Comparison of ENCODE assay signal across 8 cellular contexts in genomic region chr7:112869111-112869774, GRCh38.
A peak's percentile ranks its signal among the peaks of the same experiment; 100 is the strongest.
DNase-seq lines count a peak whose midpoint lies in the region; ATAC-seq and TF ChIP-seq lines count a peak whose summit lies in the region.

No MANE protein-coding gene starts in this region.

- TF ChIP-seq RAD21 in IMR-90 (IDR thresholded peaks at IDR 0.05; ENCODE audit: low read length), result peak; percentile 60

- H3K4me2 ChIP-seq in IMR-90 (ENCODE audit: low read depth, low read length) (no peak overlapping the region), mesenchymal stem cell (ENCODE audit: low read length, poor library complexity, severe bottlenecking) (no peak overlapping the region)

- H2BK15ac ChIP-seq in IMR-90 (ENCODE audit: low read depth, low read length) (no peak overlapping the region), mesenchymal stem cell (ENCODE audit: low read depth, poor library complexity, severe bottlenecking) (no peak overlapping the region)

- no peak overlapping the region for H4K5ac ChIP-seq in IMR-90 (ENCODE audit: low read depth, low read length)

- H3K4me1 ChIP-seq in IMR-90 (ENCODE audit: control insufficient read depth, insufficient read depth, low read length) (peaks cover 2% of the 10 kb centered on the region; the same call in 1 of the 2 replicates), mesenchymal stem cell (ENCODE audit: control insufficient read depth, insufficient read depth, low read depth, low read length) (no peaks in the 10 kb centered on the region), thyroid gland (peaks cover 0 to 20% of the 10 kb centered on the region in 2 donors)

- H3K9ac ChIP-seq in IMR-90 (ENCODE audit: low read depth, low read length) (no peak overlapping the region), mesenchymal stem cell (ENCODE audit: low read length) (no peak overlapping the region)

- H3K36me3 ChIP-seq in IMR-90 (ENCODE audit: control insufficient read depth, insufficient read depth, low read length) (no peaks in the 10 kb centered on the region), mesenchymal stem cell (ENCODE audit: control insufficient read depth in 1 of 2, insufficient read depth in 2 of 2, low read depth in 1 of 2, low read length in 2 of 2) (peaks cover 0 to 8% of the 10 kb centered on the region in 2 experiments), thyroid gland (no peaks in the 10 kb centered on the region)

- no peak overlapping the region for H3K27ac Mint-ChIP-seq in central memory CD8-positive, alpha-beta T cell (ENCODE audit: low read depth)

- H4K20me1 ChIP-seq in IMR-90 (ENCODE audit: insufficient read depth, low read length), result peaks cover 15% of the 10 kb centered on the region; the same call in 1 of the 2 replicates

- no peak overlapping the region for H3K56ac ChIP-seq in IMR-90 (ENCODE audit: extremely low read depth, insufficient read depth, low read length)

- H3K23ac ChIP-seq in IMR-90 (ENCODE audit: low read depth, low read length) (no peak overlapping the region), mesenchymal stem cell (ENCODE audit: low read length in 2 of 2) (no peak overlapping the region)

- in situ Hi-C loops in IMR-90 (cut with MboI; ENCODE audit: low sequenced_read_pairs), result no loop called here

- H2BK5ac ChIP-seq in IMR-90 (ENCODE audit: low read depth, low read length, poor library complexity, severe bottlenecking), result no peak overlapping the region
- H2BK5ac ChIP-seq in mesenchymal stem cell (ENCODE audit: low read depth, low read length, poor library complexity, severe bottlenecking), result no peak overlapping the region

- no peaks in the 10 kb centered on the region for H3K27me3 Mint-ChIP-seq in central memory CD8-positive, alpha-beta T cell

- H2AK9ac ChIP-seq in IMR-90 (replicated peaks; ENCODE audit: low read depth, low read length, poor library complexity), result no peak overlapping the region

- peak; percentile 27 for ATAC-seq in Right ventricle myocardium inferior
- peak; percentile 65; the same call in 1 of the 2 replicates for ATAC-seq in IMR-90 (ENCODE audit: low read depth)
- peak; percentile 46 for ATAC-seq in central memory CD8-positive, alpha-beta T cell (replicated peaks; ENCODE audit: extremely low read depth, poor library complexity, severe bottlenecking)

- no peak overlapping the region for H2BK20ac ChIP-seq in IMR-90 (ENCODE audit: low read depth, low read length)

- BruUV-seq in IMR-90 (replicated peaks; lab: Mats Ljungman, UMichigan), result no TSS peak

- no peak overlapping the region for H3K4me3 ChIP-seq in IMR-90 (ENCODE audit: insufficient read depth, low read depth, low read length)
- no peak overlapping the region for H3K4me3 ChIP-seq in mesenchymal stem cell (ENCODE audit: insufficient read depth in 1 of 2, low read depth in 1 of 2, low read length in 2 of 2)
- no peak overlapping the region for H3K4me3 ChIP-seq in thyroid gland (replicated peaks in 1 of 3)

- H3K14ac ChIP-seq in IMR-90 (replicated peaks; ENCODE audit: low read depth, low read length) (no peak overlapping the region), mesenchymal stem cell (ENCODE audit: low read length in 2 of 2) (no peak overlapping the region)

- H3K9me3 ChIP-seq in IMR-90 (ENCODE audit: control insufficient read depth, insufficient read depth, low read length), result no peaks in the 10 kb centered on the region
- no peaks in the 10 kb centered on the region for H3K9me3 ChIP-seq in mesenchymal stem cell (ENCODE audit: control insufficient read depth, low read length)
- no peaks in the 10 kb centered on the region for H3K9me3 ChIP-seq in thyroid gland

- no peak overlapping the region for H2BK12ac ChIP-seq in mesenchymal stem cell (ENCODE audit: low read length in 2 of 2)

- H3K9me3 Mint-ChIP-seq in central memory CD8-positive, alpha-beta T cell, result no peaks in the 10 kb centered on the region

- CTCF ChIA-PET in IMR-90 (lab: Yijun Ruan, JAX), result interaction anchor here (0.6 to 2.1 kb wide), 3 partner anchors 11 to 77 kb away, joined by 4 to 9 read pairs (median 4); no protein-coding TSS in a partner anchor

- intact Hi-C loops in Right ventricle myocardium inferior (cut with DNase I) (no loop called here), cardiac septum (cut with DNase I) (no loop called here), IMR-90 (cut with micrococcal nuclease) (no loop called here), thyroid gland (cut with DNase I) (no loop called here)

- H2AK5ac ChIP-seq in IMR-90 (ENCODE audit: low read depth, low read length) (no peak overlapping the region), mesenchymal stem cell (ENCODE audit: low read length, severe bottlenecking) (no peak overlapping the region)

- H3K79me1 ChIP-seq in IMR-90 (ENCODE audit: low read depth in 1 of 2, low read length in 2 of 2) (peaks cover 8 to 34% of the 10 kb centered on the region in 2 experiments; a peak in 3 of 4 replicates), mesenchymal stem cell (replicated peaks; ENCODE audit: low read length, poor library complexity, severe bottlenecking) (peaks cover 25% of the 10 kb centered on the region)

- H3K18ac ChIP-seq in IMR-90 (ENCODE audit: low read depth, low read length) (no peak overlapping the region), mesenchymal stem cell (ENCODE audit: low read depth in 1 of 2, low read length in 2 of 2) (no peak overlapping the region)

- no CpG with 5 or more reads among the region's 15 CpGs for WGBS in IMR-90 (ENCODE audit: extremely low coverage in 2 of 2, insufficient read length in 1 of 2), 2 experiments
- 48% methylated on average over 14 of the region's 15 CpGs for WGBS in mesenchymal stem cell
- WGBS in thyroid gland, 2 donors, result 75 to 83% methylated on average over 15 of the region's 15 CpGs

- no peak overlapping the region for H3K4me3 Mint-ChIP-seq in central memory CD8-positive, alpha-beta T cell

- H3K27ac ChIP-seq in IMR-90 (ENCODE audit: insufficient read depth, low read length), result no peak overlapping the region
- no peak overlapping the region for H3K27ac ChIP-seq in VCaP
- H3K27ac ChIP-seq in mesenchymal stem cell (ENCODE audit: low read length, poor library complexity, severe bottlenecking), result no peak overlapping the region
- H3K27ac ChIP-seq in thyroid gland, result peak overlapping the region in 1 of 3 donors; percentile 18

- H3K4ac ChIP-seq in IMR-90 (ENCODE audit: low read depth, low read length) (no peak overlapping the region), mesenchymal stem cell (ENCODE audit: low read depth in 1 of 2, low read length in 2 of 2) (no peak overlapping the region)

- peaks cover 55% of the 10 kb centered on the region for H3K4me1 Mint-ChIP-seq in central memory CD8-positive, alpha-beta T cell

- dilution Hi-C loops in IMR-90 (cut with HindIII; ENCODE audit: low sequenced_read_pairs, unreplicated experiment), result no loop called here

- POLR2A ChIA-PET in IMR-90 (lab: Charles Lee; ENCODE audit: unreplicated experiment), result no interaction called here

- no peak overlapping the region for H2BK120ac ChIP-seq in IMR-90 (ENCODE audit: low read depth, low read length)
- no peak overlapping the region for H2BK120ac ChIP-seq in mesenchymal stem cell (ENCODE audit: low read depth, low read length)

- no peak overlapping the region for H4K91ac ChIP-seq in IMR-90 (ENCODE audit: insufficient read depth, low read depth, low read length)
- no peak overlapping the region for H4K91ac ChIP-seq in mesenchymal stem cell (ENCODE audit: low read length)

- TF ChIP-seq CTCF in IMR-90 (conservative IDR thresholded peaks at IDR 0.05; ENCODE audit: low read depth, low read length) (peak; percentile 80), VCaP (conservative IDR thresholded peaks at IDR 0.05) (peak; percentile 91), thyroid gland (IDR thresholded peaks at IDR 0.05) (peak in 5 of 6 experiments; percentile 29 to 67 (median 61))

- TF ChIP-seq POLR2A in IMR-90 (IDR thresholded peaks at IDR 0.05; ENCODE audit: low read depth, low read length), result no peak
- no peak for TF ChIP-seq POLR2A in thyroid gland (IDR thresholded peaks at IDR 0.05)

- H2AFZ ChIP-seq in IMR-90 (replicated peaks; ENCODE audit: low read length, poor library complexity) (no peak overlapping the region), mesenchymal stem cell (ENCODE audit: low read depth, low read length) (no peak overlapping the region)

- H4K8ac ChIP-seq in IMR-90 (ENCODE audit: low read depth in 2 of 2, low read length in 2 of 2) (no peak overlapping the region), mesenchymal stem cell (ENCODE audit: low read length) (no peak overlapping the region)

- H3K9me1 ChIP-seq in IMR-90 (ENCODE audit: insufficient read depth, low read length), result no peaks in the 10 kb centered on the region

- DNase-seq in Right ventricle myocardium inferior (ENCODE audit: missing footprints) (peak; percentile 43), cardiac septum (ENCODE audit: low spot score) (no peak), IMR-90 (peak; percentile 28), mesenchymal stem cell (peak; percentile 52), thyroid gland (peak; percentile 16 to 43), GM03348 (ENCODE audit: low spot score) (no peak)
- peak; percentile 29 to 31 for DNase-seq in central memory CD8-positive, alpha-beta T cell (ENCODE audit: low spot score in 2 of 2)

- H3K36me3 Mint-ChIP-seq in central memory CD8-positive, alpha-beta T cell (ENCODE audit: insufficient read depth), result peaks cover 2% of the 10 kb centered on the region

- no peaks in the 10 kb centered on the region for H3K27me3 ChIP-seq in IMR-90 (ENCODE audit: control insufficient read depth, insufficient read depth, low read length)
- no peaks in the 10 kb centered on the region for H3K27me3 ChIP-seq in mesenchymal stem cell (ENCODE audit: control insufficient read depth in 1 of 2, insufficient read depth in 1 of 2, low read length in 2 of 2)
- H3K27me3 ChIP-seq in thyroid gland, result no peaks in the 10 kb centered on the region

TF ChIP-seq in IMR-90, 13 proteins besides CTCF, POLR2A, EP300 and RAD21:
- TF ChIP-seq FOS (IDR thresholded peaks at IDR 0.05; ENCODE audit: low read depth, low read length) (no peak), SMC3 (IDR thresholded peaks at IDR 0.05; ENCODE audit: low read depth, low read length) (peak; percentile 57)

Comparison
In these comparisons a context has a peak if more than half of its experiments do, and no peak if none do; other contexts are left out.
1. DNase-seq: peak in Right ventricle myocardium inferior (single experiment), IMR-90 (single experiment), central memory CD8-positive, alpha-beta T cell (2 of 2), mesenchymal stem cell (single experiment) and thyroid gland (2 of 2); none in cardiac septum (single experiment) and GM03348 (single experiment).
2. Peak in every context shown above with its lines, with median percentiles within 50 percentile points of each other: ATAC-seq and CTCF ChIP-seq.